ENCODE assay signal across 11 cellular contexts in genomic region chr10:33291053-33291592, GRCh38. TPM values are rescaled to one million over a fixed set of nuclear protein-coding genes. Genes with fewer than 3 reads are reported as not detected.
DNase-seq lines count a peak whose midpoint lies in the region; ATAC-seq, FAIRE-seq and TF ChIP-seq lines count a peak whose summit lies in the region.
"Had no signal": no experiment of that assay in that cellular context is flagged by ENCODE, and none has a peak within 500 bp of the region (broad histone marks: within the 10 kb centered on the region; RNA-seq: fewer than 3 reads in every experiment).

No MANE protein-coding gene starts in this region.

- intact Hi-C loops in psoas muscle (cut with DNase I), result no loop called here
- intact Hi-C loops in colonic mucosa (cut with DNase I), result no loop called here

- FAIRE-seq in frontal cortex (lab: Jason Lieb, UNC), result no peak

- H2AFZ ChIP-seq in SK-N-SH (ENCODE audit: low read depth) (no peak overlapping the region), Karpas-422 (ENCODE audit: low read length) (no peak overlapping the region)

- peak; percentile 93 for DNase-seq in EL
- DNase-seq in SK-N-SH, result no peak
- peak; percentile 66 for DNase-seq in fibroblast of pulmonary artery (ENCODE audit: low read depth)
- DNase-seq in psoas muscle, result no peak
- DNase-seq in frontal cortex (ENCODE audit: low spot score in 2 of 2), result no peak
- no peak for DNase-seq in HEK293T (ENCODE audit: extremely low spot score)
- DNase-seq in colonic mucosa, result no peak
- no peak for DNase-seq in Karpas-422
- DNase-seq: activated CD4-positive, alpha-beta T cell treated with anti-CD3 and anti-CD28 coated beads, Interleukin-2, amount 50 U/mL, for 1 hour; GDM1; lower lobe of right lung had no signal

- POLR2A ChIA-PET in SK-N-SH (lab: Yijun Ruan, JAX) (no interaction called here), HEK293T (lab: Yijun Ruan, JAX) (no interaction called here)

- H4K20me1 ChIP-seq in SK-N-SH (ENCODE audit: insufficient read depth), result peaks cover 85% of the 10 kb centered on the region
- H4K20me1 ChIP-seq in Karpas-422 (ENCODE audit: insufficient read depth, low read depth, low read length), result no peaks in the 10 kb centered on the region

- TF ChIP-seq CTCF in SK-N-SH (IDR thresholded peaks at IDR 0.05) (no peak; the same call in 1 of the 2 replicates), fibroblast of pulmonary artery (IDR thresholded peaks at IDR 0.05; ENCODE audit: low read length, missing control alignments) (no peak), psoas muscle (IDR thresholded peaks at IDR 0.05) (no peak), colonic mucosa (IDR thresholded peaks at IDR 0.05) (no peak)

- H3K9me3 ChIP-seq in SK-N-SH (no peaks in the 10 kb centered on the region), psoas muscle (no peaks in the 10 kb centered on the region), colonic mucosa (no peaks in the 10 kb centered on the region), Karpas-422 (ENCODE audit: low read length) (no peaks in the 10 kb centered on the region)
- H3K9me3 ChIP-seq: lower lobe of right lung had no signal

- peaks cover 6 to 29% of the 10 kb centered on the region in 2 experiments for H3K4me1 ChIP-seq in SK-N-SH (ENCODE audit: control insufficient read depth in 1 of 2, insufficient read depth in 2 of 2, low read depth in 1 of 2, low read length in 1 of 2)
- H3K4me1 ChIP-seq in psoas muscle, result peaks cover 72% of the 10 kb centered on the region
- H3K4me1 ChIP-seq in colonic mucosa, result no peaks in the 10 kb centered on the region
- no peaks in the 10 kb centered on the region for H3K4me1 ChIP-seq in Karpas-422 (ENCODE audit: low read length)

- WGBS in SK-N-SH (ENCODE audit: low lambda C conversion rate), result 46% methylated on average over 5 of the region's 5 CpGs
- 74 to 80% (median 75%) methylated on average over 5 of the region's 5 CpGs for WGBS in psoas muscle, 3 donors

- no peak overlapping the region for H3K4me3 ChIP-seq in SK-N-SH (ENCODE audit: low read depth in 2 of 2, low read length in 1 of 2)
- no peak overlapping the region for H3K4me3 ChIP-seq in fibroblast of pulmonary artery (replicated peaks; ENCODE audit: low read depth, low read length)
- no peak overlapping the region for H3K4me3 ChIP-seq in psoas muscle
- H3K4me3 ChIP-seq in colonic mucosa, result no peak overlapping the region
- no peak overlapping the region for H3K4me3 ChIP-seq in Karpas-422 (ENCODE audit: low read length)
- H3K4me3 ChIP-seq: lower lobe of right lung had no signal

- peak overlapping the region; percentile 48; the same call in 1 of the 2 replicates for H3K9ac ChIP-seq in SK-N-SH
- H3K9ac ChIP-seq in colonic mucosa (ENCODE audit: low read depth in 2 of 2, low read length in 2 of 2), result no peak overlapping the region
- H3K9ac ChIP-seq in Karpas-422 (ENCODE audit: low read length), result no peak overlapping the region

- peaks cover 5 to 48% of the 10 kb centered on the region in 2 experiments for H3K36me3 ChIP-seq in SK-N-SH (replicated peaks in 1 of 2; ENCODE audit: control insufficient read depth in 1 of 2, insufficient read depth in 2 of 2, low read length in 1 of 2)
- no peaks in the 10 kb centered on the region for H3K36me3 ChIP-seq in psoas muscle (ENCODE audit: insufficient read depth in 1 of 2, low read depth in 1 of 2)
- no peaks in the 10 kb centered on the region for H3K36me3 ChIP-seq in colonic mucosa
- no peaks in the 10 kb centered on the region for H3K36me3 ChIP-seq in Karpas-422 (ENCODE audit: insufficient read depth, low read length)
- H3K36me3 ChIP-seq: lower lobe of right lung had no signal

- no peak for TF ChIP-seq RAD21 in SK-N-SH (IDR thresholded peaks at IDR 0.05; ENCODE audit: low read length)

- H3K4me2 ChIP-seq in SK-N-SH, result peak overlapping the region; percentile 26; the same call in 1 of the 2 replicates
- no peak overlapping the region for H3K4me2 ChIP-seq in Karpas-422 (ENCODE audit: low read depth, low read length, poor library complexity, severe bottlenecking)

- peak in 2 of 4 donors; percentile 31 to 66 for ATAC-seq in psoas muscle
- ATAC-seq: lower lobe of right lung had no signal

- H3K9me2 ChIP-seq in SK-N-SH (no peaks in the 10 kb centered on the region), Karpas-422 (replicated peaks; ENCODE audit: insufficient read depth, low read length) (no peaks in the 10 kb centered on the region; the same call in 1 of the 2 replicates)

- H3K79me2 ChIP-seq in SK-N-SH (ENCODE audit: insufficient read depth) (peaks cover 100% of the 10 kb centered on the region), Karpas-422 (ENCODE audit: low read length) (no peaks in the 10 kb centered on the region)

- peak in 1 of 2 experiments; percentile 25; a peak in 1 of 4 replicates for TF ChIP-seq EP300 in SK-N-SH (IDR thresholded peaks at IDR 0.05; ENCODE audit: borderline replicate concordance in 1 of 2, low read depth in 1 of 2, low read length in 1 of 2)

- CTCF ChIA-PET in SK-N-SH (lab: Yijun Ruan, JAX) (interaction anchor here (0.9 to 1.0 kb wide), 3 partner anchors 8 to 953 kb away, joined by 3 read pairs; no protein-coding TSS in a partner anchor), HEK293T (lab: Yijun Ruan, JAX) (interaction anchor here (0.6 to 1.2 kb wide), 4 partner anchors 12 to 98 kb away, joined by 3 to 7 read pairs (median 5); no protein-coding TSS in a partner anchor)

- H3K27me3 ChIP-seq in SK-N-SH (ENCODE audit: insufficient read depth), result no peaks in the 10 kb centered on the region
- H3K27me3 ChIP-seq in psoas muscle (ENCODE audit: insufficient read depth in 3 of 3, low read length in 2 of 3), result no peaks in the 10 kb centered on the region
- no peaks in the 10 kb centered on the region for H3K27me3 ChIP-seq in colonic mucosa
- no peaks in the 10 kb centered on the region for H3K27me3 ChIP-seq in Karpas-422 (ENCODE audit: low read length)

- peaks cover 48% of the 10 kb centered on the region for H3F3A ChIP-seq in SK-N-SH (replicated peaks; ENCODE audit: insufficient read depth)

- H3K27ac ChIP-seq in SK-N-SH (ENCODE audit: low read depth in 2 of 2, low read length in 1 of 2) (peak overlapping the region; percentile 77 to 92), psoas muscle (peak overlapping the region; percentile 47), colonic mucosa (no peak overlapping the region), Karpas-422 (ENCODE audit: low read length) (no peak overlapping the region)
- H3K27ac ChIP-seq: lower lobe of right lung had no signal

TF ChIP-seq in SK-N-SH, 30 proteins besides CTCF, POLR2A, EP300 and RAD21 (continues in another document):
- TF ChIP-seq FOSL2 (IDR thresholded peaks at IDR 0.05; ENCODE audit: borderline replicate concordance, low read depth) (peak; percentile 65; the same call in 1 of the 2 replicates), RFX5 (IDR thresholded peaks at IDR 0.05; ENCODE audit: low read length) (no peak), PBX3 (IDR thresholded peaks at IDR 0.05) (peak; percentile 65), MEF2A (IDR thresholded peaks at IDR 0.05; ENCODE audit: borderline replicate concordance, low read depth) (0 out of 2 replicates have a peak, but pooled peaks have one; percentile 28), YY1 (IDR thresholded peaks at IDR 0.05; ENCODE audit: low read depth) (no peak), JUND (IDR thresholded peaks at IDR 0.05) (peak; percentile 53), FOXJ3 (CRISPR knock-in tag; IDR thresholded peaks at IDR 0.05) (no peak), POLR2AphosphoS5 (IDR thresholded peaks at IDR 0.05; ENCODE audit: low read depth, low read length) (peak; percentile 47; the same call in 1 of the 2 replicates), ELF1 (IDR thresholded peaks at IDR 0.05) (no peak), SIN3A (IDR thresholded peaks at IDR 0.05; ENCODE audit: borderline replicate concordance, low read depth, low read length) (0 out of 2 replicates have a peak, but pooled peaks have one; percentile 54)

TF ChIP-seq in HEK293T, 16 proteins besides CTCF, POLR2A, EP300 and RAD21:
- TF ChIP-seq SUZ12 (IDR thresholded peaks at IDR 0.05) (no peak), NFRKB (IDR thresholded peaks at IDR 0.05) (no peak), ZNF384 (IDR thresholded peaks at IDR 0.05) (no peak), L3MBTL2 (conservative IDR thresholded peaks at IDR 0.05) (no peak), TARDBP (IDR thresholded peaks at IDR 0.05) (no peak), SP1 (IDR thresholded peaks at IDR 0.05) (no peak), ARNT (IDR thresholded peaks at IDR 0.05) (no peak), FOXA1 (IDR thresholded peaks at IDR 0.05) (no peak), CTBP1 (IDR thresholded peaks at IDR 0.05; ENCODE audit: borderline replicate concordance) (no peak), ELF4 (IDR thresholded peaks at IDR 0.05) (no peak), FOXM1 (IDR thresholded peaks at IDR 0.05; ENCODE audit: borderline replicate concordance) (no peak)
- TF ChIP-seq, protein P1, sequence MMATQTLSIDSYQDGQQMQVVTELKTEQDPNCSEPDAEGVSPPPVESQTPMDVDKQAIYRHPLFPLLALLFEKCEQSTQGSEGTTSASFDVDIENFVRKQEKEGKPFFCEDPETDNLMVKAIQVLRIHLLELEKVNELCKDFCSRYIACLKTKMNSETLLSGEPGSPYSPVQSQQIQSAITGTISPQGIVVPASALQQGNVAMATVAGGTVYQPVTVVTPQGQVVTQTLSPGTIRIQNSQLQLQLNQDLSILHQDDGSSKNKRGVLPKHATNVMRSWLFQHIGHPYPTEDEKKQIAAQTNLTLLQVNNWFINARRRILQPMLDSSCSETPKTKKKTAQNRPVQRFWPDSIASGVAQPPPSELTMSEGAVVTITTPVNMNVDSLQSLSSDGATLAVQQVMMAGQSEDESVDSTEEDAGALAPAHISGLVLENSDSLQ (IDR thresholded peaks at IDR 0.05), result no peak
TF ChIP-seq in HEK293T: peak in this region for 0.

RNA-seq across cellular contexts. Expression of gene NRP1, which starts 43.3 kb away (rescaled TPM):
- polyA plus RNA-seq in SK-N-SH (2012; rRNA removed) (129 and 149 TPM in 2 replicates), psoas muscle (10 to 100 TPM; 10.9 to 31.2 (median 11.4) TPM)
- polyA plus RNA-seq in SK-N-SH (2012; cell fraction: cytosol; rRNA removed), result 125 and 142 TPM in 2 replicates
- polyA plus RNA-seq in SK-N-SH (2012; cell fraction: nucleus; rRNA removed), result 100 and 136 TPM in 2 replicates
- total RNA-seq in psoas muscle (10 to 100 TPM; 29.1 to 54.8 (median 42.9) TPM), frontal cortex (49.3 TPM), colonic mucosa (10 to 100 TPM; 11.7 to 18.4 TPM)
- 0.71 TPM in 1 of 2 replicates, not detected in the other for total RNA-seq in Karpas-422 (2014; rRNA removed; shearing (Covaris generic); ENCODE audit: low replicate concordance)

Comparison
In these comparisons a context has a peak if more than half of its experiments do, and no peak if none do; other contexts are left out.
1. DNase-seq: peak in EL (single experiment) and fibroblast of pulmonary artery (single experiment); none in SK-N-SH (single experiment), psoas muscle (0 of 2), frontal cortex (0 of 2), HEK293T (single experiment), colonic mucosa (single experiment) and Karpas-422 (single experiment).
2. H3K27ac ChIP-seq: peak in SK-N-SH (2 of 2) and psoas muscle (single experiment); none in colonic mucosa (single experiment) and Karpas-422 (single experiment).